ENCODE assay signal across 9 cellular contexts in genomic region chr19:2617393-2618165, GRCh38.
A peak's percentile ranks its signal among the peaks of the same experiment; 100 is the strongest.
DNase-seq lines count a peak whose midpoint lies in the region; ATAC-seq and TF ChIP-seq lines count a peak whose summit lies in the region.
"Had no signal": no experiment of that assay in that cellular context is flagged by ENCODE, and none has a peak within 500 bp of the region (broad histone marks: within the 10 kb centered on the region; RNA-seq: fewer than 3 reads in every experiment).

No MANE protein-coding gene starts in this region.

- H3K27me3 Mint-ChIP-seq in stimulated activated naive CD8-positive, alpha-beta T cell treated with anti-CD3 and anti-CD28 coated beads, Interleukin-15, Interleukin-2, amounts not matched to agents 100 ng/mL and 50 ng/mL, for 24 hours = no peaks in the 10 kb centered on the region
- peaks cover 2% of the 10 kb centered on the region for H3K27me3 Mint-ChIP-seq in activated CD4-positive, alpha-beta memory T cell treated with anti-CD3 and anti-CD28 coated beads, Interleukin-2, amount 10 ng/mL, durations not matched to agents 7 days and 5 days
- peaks cover 6% of the 10 kb centered on the region for H3K27me3 Mint-ChIP-seq in endothelial cell (ENCODE audit: unreplicated experiment)

- no peak overlapping the region for H3K4me3 Mint-ChIP-seq in stimulated activated naive CD8-positive, alpha-beta T cell treated with anti-CD3 and anti-CD28 coated beads, Interleukin-15, Interleukin-2, amounts not matched to agents 100 ng/mL and 50 ng/mL, for 24 hours
- H3K4me3 Mint-ChIP-seq in activated CD4-positive, alpha-beta memory T cell treated with anti-CD3 and anti-CD28 coated beads, Interleukin-2, amount 10 ng/mL, durations not matched to agents 7 days and 5 days = peak overlapping the region; percentile 30
- H3K4me3 Mint-ChIP-seq in endothelial cell (ENCODE audit: unreplicated experiment) = no peak overlapping the region

- no peak for TF ChIP-seq POLR2A in right lobe of liver (IDR thresholded peaks at IDR 0.05)
- TF ChIP-seq POLR2A in body of pancreas (IDR thresholded peaks at IDR 0.05) = no peak

- H3K27me3 ChIP-seq in right lobe of liver (no peaks in the 10 kb centered on the region), body of pancreas (no peaks in the 10 kb centered on the region)

- peaks cover 74% of the 10 kb centered on the region for H3K4me1 Mint-ChIP-seq in stimulated activated naive CD8-positive, alpha-beta T cell treated with anti-CD3 and anti-CD28 coated beads, Interleukin-15, Interleukin-2, amounts not matched to agents 100 ng/mL and 50 ng/mL, for 24 hours (ENCODE audit: low read depth)
- peaks cover 72% of the 10 kb centered on the region for H3K4me1 Mint-ChIP-seq in activated CD4-positive, alpha-beta memory T cell treated with anti-CD3 and anti-CD28 coated beads, Interleukin-2, amount 10 ng/mL, durations not matched to agents 7 days and 5 days
- H3K4me1 Mint-ChIP-seq in endothelial cell (ENCODE audit: unreplicated experiment) = no peaks in the 10 kb centered on the region

- H3K4me3 ChIP-seq in right lobe of liver = no peak overlapping the region
- no peak overlapping the region for H3K4me3 ChIP-seq in body of pancreas

- ATAC-seq in stimulated activated naive CD8-positive, alpha-beta T cell treated with anti-CD3 and anti-CD28 coated beads, Interleukin-15, Interleukin-2, amounts not matched to agents 100 U/mL and 50 U/mL, for 24 hours = no peak
- no peak for ATAC-seq in right lobe of liver
- ATAC-seq in body of pancreas = no peak

- H3K9me3 Mint-ChIP-seq in stimulated activated naive CD8-positive, alpha-beta T cell treated with anti-CD3 and anti-CD28 coated beads, Interleukin-15, Interleukin-2, amounts not matched to agents 100 ng/mL and 50 ng/mL, for 24 hours = no peaks in the 10 kb centered on the region
- H3K9me3 Mint-ChIP-seq in activated CD4-positive, alpha-beta memory T cell treated with anti-CD3 and anti-CD28 coated beads, Interleukin-2, amount 10 ng/mL, durations not matched to agents 7 days and 5 days = no peaks in the 10 kb centered on the region
- no peaks in the 10 kb centered on the region for H3K9me3 Mint-ChIP-seq in endothelial cell (ENCODE audit: unreplicated experiment)

- peak overlapping the region; percentile 87 for H3K27ac Mint-ChIP-seq in stimulated activated naive CD8-positive, alpha-beta T cell treated with anti-CD3 and anti-CD28 coated beads, Interleukin-15, Interleukin-2, amounts not matched to agents 100 ng/mL and 50 ng/mL, for 24 hours
- H3K27ac Mint-ChIP-seq in activated CD4-positive, alpha-beta memory T cell treated with anti-CD3 and anti-CD28 coated beads, Interleukin-2, amount 10 ng/mL, durations not matched to agents 7 days and 5 days = peak overlapping the region; percentile 87
- H3K27ac Mint-ChIP-seq in endothelial cell (ENCODE audit: unreplicated experiment) = no peak overlapping the region
- H3K27ac Mint-ChIP-seq: H9 had no signal

- DNase-seq in stimulated activated naive CD8-positive, alpha-beta T cell treated with anti-CD3 and anti-CD28 coated beads, Interleukin-15, Interleukin-2, amounts not matched to agents 100 U/mL and 50 U/mL, for 24 hours = no peak
- DNase-seq in activated CD4-positive, alpha-beta memory T cell treated with anti-CD3 and anti-CD28 coated beads, Interleukin-2, amount 10 ng/mL, durations not matched to agents 7 days and 5 days = no peak
- DNase-seq in right lobe of liver (peak in 1 of 3 donors; percentile 50), endothelial cell (ENCODE audit: low spot score) (no peak), EL (no peak), body of pancreas (no peak), DMS53 treated with DMSO at 0.1 percent for 48 hours (lab: John Stamatoyannopoulos, UW; ENCODE audit: unreplicated experiment) (no peak)
- DNase-seq: H9 had no signal

- H3K9me3 ChIP-seq in right lobe of liver (no peaks in the 10 kb centered on the region), body of pancreas (no peaks in the 10 kb centered on the region)

- TF ChIP-seq CTCF in right lobe of liver (IDR thresholded peaks at IDR 0.05) (no peak), endothelial cell (IDR thresholded peaks at IDR 0.05; ENCODE audit: unreplicated experiment) (no peak), body of pancreas (IDR thresholded peaks at IDR 0.05) (no peak)

- H3K4me1 ChIP-seq in right lobe of liver (peaks cover 0 to 13% (median 6%) of the 10 kb centered on the region in 4 donors), body of pancreas (peaks cover 21% of the 10 kb centered on the region)

- H3K27ac ChIP-seq in right lobe of liver (peak overlapping the region in 2 of 3 donors; percentile 67 to 76), body of pancreas (no peak overlapping the region)

- no peaks in the 10 kb centered on the region for H3K36me3 Mint-ChIP-seq in stimulated activated naive CD8-positive, alpha-beta T cell treated with anti-CD3 and anti-CD28 coated beads, Interleukin-15, Interleukin-2, amounts not matched to agents 100 ng/mL and 50 ng/mL, for 24 hours (ENCODE audit: low read depth)
- no peaks in the 10 kb centered on the region for H3K36me3 Mint-ChIP-seq in activated CD4-positive, alpha-beta memory T cell treated with anti-CD3 and anti-CD28 coated beads, Interleukin-2, amount 10 ng/mL, durations not matched to agents 7 days and 5 days (ENCODE audit: low read depth)
- no peaks in the 10 kb centered on the region for H3K36me3 Mint-ChIP-seq in endothelial cell (ENCODE audit: low read depth, unreplicated experiment)

- CTCF ChIA-PET in activated CD4-positive, alpha-beta memory T cell treated with anti-CD3 and anti-CD28 coated beads, Interleukin-2, amount 10 ng/mL, durations not matched to agents 7 days and 5 days (lab: Charles Lee) = interaction anchor here (0.7 to 4.6 kb wide), 12 partner anchors 19 to 225 kb away, joined by 3 to 38 read pairs (median 6); partner anchors contain the start of genes GADD45B and LMNB2

- H3K36me3 ChIP-seq in right lobe of liver (no peaks in the 10 kb centered on the region), body of pancreas (replicated peaks in 1 of 2; ENCODE audit: insufficient read depth in 1 of 2, low read depth in 2 of 2) (no peaks in the 10 kb centered on the region)

- 69% methylated on average over 2 of the region's 11 CpGs for WGBS in right lobe of liver (ENCODE audit: insufficient coverage, low coverage, low lambda C conversion rate, missing lambda C conversion rate)
- WGBS in body of pancreas, 2 donors = 82 to 89% methylated on average over 10 to 11 of the region's 11 CpGs

- POLR2A ChIA-PET in activated CD4-positive, alpha-beta memory T cell treated with anti-CD3 and anti-CD28 coated beads, Interleukin-2, amount 10 ng/mL, durations not matched to agents 7 days and 5 days (lab: Charles Lee) = interaction anchor here (0.7 to 10.6 kb wide), 7 partner anchors 11 to 223 kb away, joined by 3 to 220 read pairs (median 3); partner anchors contain the start of genes GADD45B and LMNB2

- intact Hi-C loops in right lobe of liver (cut with DNase I) = loop anchor here in 1 of 2 donors (10.0 kb wide), 1 partner anchor 143 kb away; the partner anchor contains the start of gene GADD45B
- intact Hi-C loops in body of pancreas (cut with DNase I) = no loop called here

Comparison
In these comparisons a context has a peak if more than half of its experiments do, and no peak if none do; other contexts are left out.
1. H3K27ac ChIP-seq: peak in right lobe of liver (2 of 3); none in body of pancreas (0 of 4).